Comparison of ENCODE assay signal across 8 cellular contexts in genomic region chr4:153142700-153143438, GRCh38.
DNase-seq lines count a peak whose midpoint lies in the region; ATAC-seq and TF ChIP-seq lines count a peak whose summit lies in the region.

No MANE protein-coding gene starts in this region.

- H3K4me1 Mint-ChIP-seq in CD8-positive, alpha-beta T cell (ENCODE audit: low read depth): no peaks in the 10 kb centered on the region

- H3K27ac ChIP-seq in CD8-positive, alpha-beta T cell (ENCODE audit: low read depth, low read length): no peak overlapping the region
- H3K27ac ChIP-seq in substantia nigra (ENCODE audit: low read depth, low read length, poor library complexity, severe bottlenecking): peak overlapping the region; percentile 72

- no peak overlapping the region for H3K27ac Mint-ChIP-seq in CD8-positive, alpha-beta T cell

- no peak overlapping the region for H3K4me3 ChIP-seq in CD8-positive, alpha-beta T cell (ENCODE audit: low read depth, low read length)

- POLR2A ChIA-PET in CD8-positive, alpha-beta T cell (lab: Charles Lee): interaction anchor here (0.7 kb wide), 1 partner anchor 8 kb away, joined by 4 read pairs; no protein-coding TSS in a partner anchor

- H3K4me3 Mint-ChIP-seq in CD8-positive, alpha-beta T cell: no peak overlapping the region

- intact Hi-C loops in CD8-positive, alpha-beta T cell (cut with DNase I, micrococcal nuclease): loop anchor here (1.0 to 10.0 kb wide), 8 partner anchors 175 to 607 kb away; no protein-coding TSS in a partner anchor

- no peaks in the 10 kb centered on the region for H3K36me3 ChIP-seq in CD8-positive, alpha-beta T cell (ENCODE audit: insufficient read depth, low read length)

- ATAC-seq in CD8-positive, alpha-beta T cell: peak; percentile 68
- ATAC-seq in HG03432 (IDR thresholded peaks at IDR 0.05; ENCODE audit: unreplicated experiment) (peak; percentile 40), GM21390 (IDR thresholded peaks at IDR 0.05; ENCODE audit: unreplicated experiment) (no peak)

- DNase-seq in CD8-positive, alpha-beta T cell: peak in 6 of 7 experiments; percentile 19 to 59 (median 42)
- DNase-seq in NCI-H524 treated with DMSO at 0.1 percent for 48 hours (lab: John Stamatoyannopoulos, UW) (peak; percentile 27), epidermal melanocyte (ENCODE audit: insufficient read length, low spot score) (peak; percentile 68), mucosa of gallbladder (ENCODE audit: low spot score) (peak; percentile 65), substantia nigra (lab: John Stamatoyannopoulos, UW) (peak in 44 of 49 donors; percentile 12 to 95 (median 60))
- DNase-seq in activated CD4-positive, alpha-beta T cell treated with anti-CD3 and anti-CD28 coated beads, Interleukin-2, amount 50 U/mL, for 48 hours: peak; percentile 56 to 65

- peak; percentile 62 for TF ChIP-seq CTCF in CD8-positive, alpha-beta T cell (IDR thresholded peaks at IDR 0.05)

- H3K36me3 Mint-ChIP-seq in CD8-positive, alpha-beta T cell: no peaks in the 10 kb centered on the region

- no peaks in the 10 kb centered on the region for H3K9me3 Mint-ChIP-seq in CD8-positive, alpha-beta T cell

- H3K4me1 ChIP-seq in CD8-positive, alpha-beta T cell (ENCODE audit: insufficient read depth, low read length): no peaks in the 10 kb centered on the region

- peaks cover 5% of the 10 kb centered on the region for H3K27me3 Mint-ChIP-seq in CD8-positive, alpha-beta T cell (ENCODE audit: low read depth)

- CTCF ChIA-PET in CD8-positive, alpha-beta T cell (lab: Charles Lee): interaction anchor here (0.6 to 2.0 kb wide), 19 partner anchors 8 to 608 kb away, joined by 3 to 15 read pairs (median 4); no protein-coding TSS in a partner anchor

- no peaks in the 10 kb centered on the region for H3K9me3 ChIP-seq in CD8-positive, alpha-beta T cell (ENCODE audit: low read length)

- no peaks in the 10 kb centered on the region for H3K27me3 ChIP-seq in CD8-positive, alpha-beta T cell (ENCODE audit: insufficient read depth, low read length)
